ENCODE assay signal across 1 cellular context in the genomic region with DNA sequence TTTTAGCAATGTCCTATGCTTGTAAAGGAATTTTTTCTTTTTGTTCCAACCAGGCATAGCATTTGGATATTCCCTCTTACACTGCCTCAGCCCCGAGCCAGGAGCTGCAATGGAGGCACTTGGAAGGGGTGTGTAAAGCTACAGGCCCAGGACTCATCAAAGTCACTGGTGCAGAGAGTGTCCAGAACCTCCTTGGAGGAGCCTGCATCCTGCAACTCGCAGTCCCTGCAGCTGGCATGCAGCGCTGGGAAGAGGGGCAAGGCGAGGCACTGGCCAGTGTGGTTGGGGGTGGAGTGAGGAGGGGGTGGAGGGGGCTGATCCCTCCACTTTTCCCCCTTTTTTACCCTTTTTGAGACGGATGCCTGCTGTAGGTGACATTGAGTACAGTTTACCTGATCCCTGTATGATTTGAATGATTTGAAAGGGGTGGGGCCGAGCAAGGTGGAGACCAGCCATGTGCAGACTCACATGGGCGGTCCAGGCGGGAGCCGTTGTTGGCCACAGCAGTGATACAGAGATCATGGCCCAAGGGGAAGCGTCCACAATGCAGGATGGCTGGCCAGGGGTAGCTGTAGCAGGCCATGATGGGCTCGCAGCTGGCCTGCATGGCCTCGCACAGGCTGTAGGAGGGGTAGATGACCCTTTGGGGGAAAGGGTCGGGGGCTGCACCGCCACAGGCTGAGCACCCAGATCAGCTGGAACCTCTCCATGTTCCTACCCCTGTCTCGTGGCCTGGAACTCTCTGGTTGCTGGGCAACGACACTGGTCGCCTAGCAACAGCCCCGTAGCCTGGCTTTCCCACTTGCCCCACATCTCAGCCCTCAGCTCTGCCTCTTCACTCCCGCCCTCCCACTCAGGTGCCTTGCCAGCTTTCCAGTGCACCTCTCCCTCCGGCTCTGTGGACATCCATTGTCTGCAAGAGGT.
TF ChIP-seq lines count a peak whose summit lies in the region.

No MANE protein-coding gene starts in this region.

TF ChIP-seq in GM23338, 12 proteins besides CTCF, POLR2A, EP300 and RAD21 (continued from another document):
- TF ChIP-seq ETS1 (IDR thresholded peaks at IDR 0.05) (no peak), CREB1 (CRISPR knock-in tag; IDR thresholded peaks at IDR 0.05; ENCODE audit: low read depth) (no peak), EZH2 (IDR thresholded peaks at IDR 0.05; ENCODE audit: low read depth, unreplicated experiment) (no peak)
